ENCODE assay signal across 1 cellular context in the genomic region with DNA sequence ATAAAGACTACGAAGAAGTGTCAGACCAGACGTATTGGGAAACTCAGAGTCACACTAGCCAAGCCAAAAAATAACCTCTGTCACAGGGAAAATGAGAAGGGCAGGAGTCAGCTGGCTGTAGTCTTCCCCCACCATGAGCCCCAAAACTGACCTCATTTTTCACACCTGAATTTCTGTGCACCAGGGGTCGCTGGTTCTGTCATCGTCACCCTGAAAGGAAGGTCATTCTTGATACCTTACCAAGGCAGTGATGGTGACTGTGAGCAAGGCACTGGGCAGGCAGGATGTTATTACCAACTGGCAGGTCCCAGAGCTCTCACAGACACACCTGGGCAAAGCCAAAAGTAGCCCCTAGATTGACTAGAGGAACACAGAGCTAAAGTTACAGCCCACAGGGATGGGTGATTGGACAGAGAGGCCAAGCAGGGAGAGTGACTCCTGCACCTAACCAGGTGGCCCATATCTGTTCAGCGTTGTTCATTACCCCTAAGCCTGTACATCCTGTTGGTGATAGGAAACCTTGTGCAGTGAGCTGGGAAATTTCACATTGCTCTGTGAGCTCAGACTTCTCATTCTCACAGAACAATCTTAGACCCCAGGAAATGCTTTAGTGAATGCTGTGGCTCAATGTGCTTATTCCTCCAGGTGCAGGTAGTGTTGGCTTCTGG.
TF ChIP-seq lines count a peak whose summit lies in the region.

No MANE protein-coding gene starts in this region.

TF ChIP-seq in HepG2, 621 proteins besides CTCF, POLR2A, EP300 and RAD21:
- no peak for TF ChIP-seq PHB2 (IDR thresholded peaks at IDR 0.05; ENCODE audit: partially characterized antibody)
- no peak for TF ChIP-seq NFYC (CRISPR knock-in tag; IDR thresholded peaks at IDR 0.05)
- TF ChIP-seq POLR2AphosphoS5 (IDR thresholded peaks at IDR 0.05; ENCODE audit: low read depth, low read length), result no peak
- TF ChIP-seq, protein P1, sequence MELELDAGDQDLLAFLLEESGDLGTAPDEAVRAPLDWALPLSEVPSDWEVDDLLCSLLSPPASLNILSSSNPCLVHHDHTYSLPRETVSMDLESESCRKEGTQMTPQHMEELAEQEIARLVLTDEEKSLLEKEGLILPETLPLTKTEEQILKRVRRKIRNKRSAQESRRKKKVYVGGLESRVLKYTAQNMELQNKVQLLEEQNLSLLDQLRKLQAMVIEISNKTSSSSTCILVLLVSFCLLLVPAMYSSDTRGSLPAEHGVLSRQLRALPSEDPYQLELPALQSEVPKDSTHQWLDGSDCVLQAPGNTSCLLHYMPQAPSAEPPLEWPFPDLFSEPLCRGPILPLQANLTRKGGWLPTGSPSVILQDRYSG (CRISPR knock-in tag; IDR thresholded peaks at IDR 0.05), result no peak
- no peak for TF ChIP-seq MXI1 (IDR thresholded peaks at IDR 0.05; ENCODE audit: borderline replicate concordance, low read depth, low read length)
- TF ChIP-seq MZF1 (CRISPR knock-in tag; IDR thresholded peaks at IDR 0.05; ENCODE audit: borderline replicate concordance), result no peak
- TF ChIP-seq ZNF225 (CRISPR knock-in tag; IDR thresholded peaks at IDR 0.05), result no peak
- TF ChIP-seq, protein P2, sequence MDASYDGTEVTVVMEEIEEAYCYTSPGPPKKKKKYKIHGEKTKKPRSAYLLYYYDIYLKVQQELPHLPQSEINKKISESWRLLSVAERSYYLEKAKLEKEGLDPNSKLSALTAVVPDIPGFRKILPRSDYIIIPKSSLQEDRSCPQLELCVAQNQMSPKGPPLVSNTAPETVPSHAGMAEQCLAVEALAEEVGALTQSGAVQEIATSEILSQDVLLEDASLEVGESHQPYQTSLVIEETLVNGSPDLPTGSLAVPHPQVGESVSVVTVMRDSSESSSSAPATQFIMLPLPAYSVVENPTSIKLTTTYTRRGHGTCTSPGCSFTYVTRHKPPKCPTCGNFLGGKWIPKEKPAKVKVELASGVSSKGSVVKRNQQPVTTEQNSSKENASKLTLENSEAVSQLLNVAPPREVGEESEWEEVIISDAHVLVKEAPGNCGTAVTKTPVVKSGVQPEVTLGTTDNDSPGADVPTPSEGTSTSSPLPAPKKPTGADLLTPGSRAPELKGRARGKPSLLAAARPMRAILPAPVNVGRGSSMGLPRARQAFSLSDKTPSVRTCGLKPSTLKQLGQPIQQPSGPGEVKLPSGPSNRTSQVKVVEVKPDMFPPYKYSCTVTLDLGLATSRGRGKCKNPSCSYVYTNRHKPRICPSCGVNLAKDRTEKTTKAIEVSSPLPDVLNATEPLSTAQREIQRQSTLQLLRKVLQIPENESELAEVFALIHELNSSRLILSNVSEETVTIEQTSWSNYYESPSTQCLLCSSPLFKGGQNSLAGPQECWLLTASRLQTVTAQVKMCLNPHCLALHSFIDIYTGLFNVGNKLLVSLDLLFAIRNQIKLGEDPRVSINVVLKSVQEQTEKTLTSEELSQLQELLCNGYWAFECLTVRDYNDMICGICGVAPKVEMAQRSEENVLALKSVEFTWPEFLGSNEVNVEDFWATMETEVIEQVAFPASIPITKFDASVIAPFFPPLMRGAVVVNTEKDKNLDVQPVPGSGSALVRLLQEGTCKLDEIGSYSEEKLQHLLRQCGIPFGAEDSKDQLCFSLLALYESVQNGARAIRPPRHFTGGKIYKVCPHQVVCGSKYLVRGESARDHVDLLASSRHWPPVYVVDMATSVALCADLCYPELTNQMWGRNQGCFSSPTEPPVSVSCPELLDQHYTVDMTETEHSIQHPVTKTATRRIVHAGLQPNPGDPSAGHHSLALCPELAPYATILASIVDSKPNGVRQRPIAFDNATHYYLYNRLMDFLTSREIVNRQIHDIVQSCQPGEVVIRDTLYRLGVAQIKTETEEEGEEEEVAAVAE (CRISPR knock-in tag; IDR thresholded peaks at IDR 0.05; ENCODE audit: borderline replicate concordance), result no peak
- no peak for TF ChIP-seq DNMT1 (CRISPR knock-in tag; IDR thresholded peaks at IDR 0.05)
- no peak for TF ChIP-seq ATF7-NPFF (CRISPR knock-in tag; IDR thresholded peaks at IDR 0.05; ENCODE audit: low read depth)
- TF ChIP-seq RBM39 (IDR thresholded peaks at IDR 0.05; ENCODE audit: low read depth, low read length, poor library complexity, severe bottlenecking), result no peak
- TF ChIP-seq, protein P3, sequence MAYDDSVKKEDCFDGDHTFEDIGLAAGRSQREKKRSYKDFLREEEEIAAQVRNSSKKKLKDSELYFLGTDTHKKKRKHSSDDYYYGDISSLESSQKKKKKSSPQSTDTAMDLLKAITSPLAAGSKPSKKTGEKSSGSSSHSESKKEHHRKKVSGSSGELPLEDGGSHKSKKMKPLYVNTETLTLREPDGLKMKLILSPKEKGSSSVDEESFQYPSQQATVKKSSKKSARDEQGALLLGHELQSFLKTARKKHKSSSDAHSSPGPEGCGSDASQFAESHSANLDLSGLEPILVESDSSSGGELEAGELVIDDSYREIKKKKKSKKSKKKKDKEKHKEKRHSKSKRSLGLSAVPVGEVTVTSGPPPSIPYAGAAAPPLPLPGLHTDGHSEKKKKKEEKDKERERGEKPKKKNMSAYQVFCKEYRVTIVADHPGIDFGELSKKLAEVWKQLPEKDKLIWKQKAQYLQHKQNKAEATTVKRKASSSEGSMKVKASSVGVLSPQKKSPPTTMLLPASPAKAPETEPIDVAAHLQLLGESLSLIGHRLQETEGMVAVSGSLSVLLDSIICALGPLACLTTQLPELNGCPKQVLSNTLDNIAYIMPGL (CRISPR knock-in tag; IDR thresholded peaks at IDR 0.05; ENCODE audit: borderline replicate concordance in 1 of 2, low read depth in 1 of 2), result no peak
- no peak for TF ChIP-seq ZNF660 (CRISPR knock-in tag; IDR thresholded peaks at IDR 0.05; ENCODE audit: borderline replicate concordance, low read depth)
- TF ChIP-seq, protein P4, sequence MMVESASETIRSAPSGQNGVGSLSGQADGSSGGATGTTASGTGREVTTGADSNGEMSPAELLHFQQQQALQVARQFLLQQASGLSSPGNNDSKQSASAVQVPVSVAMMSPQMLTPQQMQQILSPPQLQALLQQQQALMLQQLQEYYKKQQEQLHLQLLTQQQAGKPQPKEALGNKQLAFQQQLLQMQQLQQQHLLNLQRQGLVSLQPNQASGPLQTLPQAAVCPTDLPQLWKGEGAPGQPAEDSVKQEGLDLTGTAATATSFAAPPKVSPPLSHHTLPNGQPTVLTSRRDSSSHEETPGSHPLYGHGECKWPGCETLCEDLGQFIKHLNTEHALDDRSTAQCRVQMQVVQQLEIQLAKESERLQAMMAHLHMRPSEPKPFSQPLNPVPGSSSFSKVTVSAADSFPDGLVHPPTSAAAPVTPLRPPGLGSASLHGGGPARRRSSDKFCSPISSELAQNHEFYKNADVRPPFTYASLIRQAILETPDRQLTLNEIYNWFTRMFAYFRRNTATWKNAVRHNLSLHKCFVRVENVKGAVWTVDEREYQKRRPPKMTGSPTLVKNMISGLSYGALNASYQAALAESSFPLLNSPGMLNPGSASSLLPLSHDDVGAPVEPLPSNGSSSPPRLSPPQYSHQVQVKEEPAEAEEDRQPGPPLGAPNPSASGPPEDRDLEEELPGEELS (CRISPR knock-in tag; IDR thresholded peaks at IDR 0.05), result no peak
- TF ChIP-seq, protein P5, sequence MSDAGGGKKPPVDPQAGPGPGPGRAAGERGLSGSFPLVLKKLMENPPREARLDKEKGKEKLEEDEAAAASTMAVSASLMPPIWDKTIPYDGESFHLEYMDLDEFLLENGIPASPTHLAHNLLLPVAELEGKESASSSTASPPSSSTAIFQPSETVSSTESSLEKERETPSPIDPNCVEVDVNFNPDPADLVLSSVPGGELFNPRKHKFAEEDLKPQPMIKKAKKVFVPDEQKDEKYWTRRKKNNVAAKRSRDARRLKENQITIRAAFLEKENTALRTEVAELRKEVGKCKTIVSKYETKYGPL (CRISPR knock-in tag; IDR thresholded peaks at IDR 0.05), result no peak
- TF ChIP-seq, protein P6, sequence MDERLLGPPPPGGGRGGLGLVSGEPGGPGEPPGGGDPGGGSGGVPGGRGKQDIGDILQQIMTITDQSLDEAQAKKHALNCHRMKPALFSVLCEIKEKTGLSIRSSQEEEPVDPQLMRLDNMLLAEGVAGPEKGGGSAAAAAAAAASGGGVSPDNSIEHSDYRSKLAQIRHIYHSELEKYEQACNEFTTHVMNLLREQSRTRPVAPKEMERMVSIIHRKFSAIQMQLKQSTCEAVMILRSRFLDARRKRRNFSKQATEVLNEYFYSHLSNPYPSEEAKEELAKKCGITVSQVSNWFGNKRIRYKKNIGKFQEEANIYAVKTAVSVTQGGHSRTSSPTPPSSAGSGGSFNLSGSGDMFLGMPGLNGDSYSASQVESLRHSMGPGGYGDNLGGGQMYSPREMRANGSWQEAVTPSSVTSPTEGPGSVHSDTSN (CRISPR knock-in tag; IDR thresholded peaks at IDR 0.05), result no peak
- TF ChIP-seq CCAR2 (optimal IDR thresholded peaks at IDR 0.05; ENCODE audit: low read depth, low read length), result no peak
- TF ChIP-seq ZNF543 (CRISPR knock-in tag; IDR thresholded peaks at IDR 0.05), result no peak
